Comparison of ENCODE assay signal across 1 cellular context in genomic region chr22:45645526-45646414, GRCh38.
A peak's percentile ranks its signal among the peaks of the same experiment; 100 is the strongest.
TF ChIP-seq lines count a peak whose summit lies in the region.

No MANE protein-coding gene starts in this region.

TF ChIP-seq in HepG2, 621 proteins besides CTCF, POLR2A, EP300 and RAD21 (continued from another document and continues in another):
- TF ChIP-seq ZXDC (CRISPR knock-in tag; IDR thresholded peaks at IDR 0.05) (peak; percentile 72; the same call in 1 of the 2 replicates), SP5 (CRISPR knock-in tag; IDR thresholded peaks at IDR 0.05; ENCODE audit: borderline replicate concordance, low read depth) (no peak), ZNF407 (CRISPR knock-in tag; IDR thresholded peaks at IDR 0.05; ENCODE audit: not compliant biosample characterization) (no peak), SOX6 (IDR thresholded peaks at IDR 0.05) (no peak), SOX6 (CRISPR knock-in tag; IDR thresholded peaks at IDR 0.05) (no peak), KAT8 (CRISPR knock-in tag; IDR thresholded peaks at IDR 0.05) (0 out of 2 replicates have a peak, but pooled peaks have one; percentile 29), ZBTB46 (CRISPR knock-in tag; IDR thresholded peaks at IDR 0.05; ENCODE audit: borderline replicate concordance) (no peak), ZNF251 (CRISPR knock-in tag; IDR thresholded peaks at IDR 0.05) (no peak), ZNF441 (CRISPR knock-in tag; IDR thresholded peaks at IDR 0.05; ENCODE audit: borderline replicate concordance) (no peak), ATF7-NPFF (CRISPR knock-in tag; IDR thresholded peaks at IDR 0.05; ENCODE audit: low read depth) (0 out of 2 replicates have a peak, but pooled peaks have one; percentile 38), RFX1 (IDR thresholded peaks at IDR 0.05) (no peak), PRPF4 (IDR thresholded peaks at IDR 0.05; ENCODE audit: low read depth, low read length, poor library complexity, severe bottlenecking) (no peak), CBX2 (IDR thresholded peaks at IDR 0.05; ENCODE audit: low read depth, low read length) (no peak), CBX2 (CRISPR knock-in tag; IDR thresholded peaks at IDR 0.05; ENCODE audit: low read depth) (no peak), GTF2F1 (IDR thresholded peaks at IDR 0.05; ENCODE audit: low read length) (no peak), ZNF326 (CRISPR knock-in tag; IDR thresholded peaks at IDR 0.05; ENCODE audit: borderline replicate concordance) (no peak), ZBTB20 (CRISPR knock-in tag; IDR thresholded peaks at IDR 0.05; ENCODE audit: borderline replicate concordance, low read depth) (no peak), TBL1XR1 (IDR thresholded peaks at IDR 0.05; ENCODE audit: borderline replicate concordance, low read length, partially characterized antibody) (no peak), HMGA1 (CRISPR knock-in tag; conservative IDR thresholded peaks at IDR 0.05) (no peak), ZNF589 (CRISPR knock-in tag; conservative IDR thresholded peaks at IDR 0.05) (no peak), ZNF605 (CRISPR knock-in tag; IDR thresholded peaks at IDR 0.05) (no peak), SIN3A (IDR thresholded peaks at IDR 0.05; ENCODE audit: borderline replicate concordance, low read depth, low read length) (no peak), NFE2 (CRISPR knock-in tag; IDR thresholded peaks at IDR 0.05) (no peak), FOXA1 (IDR thresholded peaks at IDR 0.05) (no peak), FOXA1 (CRISPR knock-in tag; IDR thresholded peaks at IDR 0.05) (no peak), ZNF451 (CRISPR knock-in tag; IDR thresholded peaks at IDR 0.05) (0 out of 2 replicates have a peak, but pooled peaks have one; percentile 75), SALL1 (CRISPR knock-in tag; IDR thresholded peaks at IDR 0.05) (peak; percentile 71; the same call in 1 of the 2 replicates), DMTF1 (CRISPR knock-in tag; IDR thresholded peaks at IDR 0.05) (no peak), TEF (CRISPR knock-in tag; IDR thresholded peaks at IDR 0.05) (no peak), FOXO1 (CRISPR knock-in tag; IDR thresholded peaks at IDR 0.05) (peak; percentile 32; the same call in 1 of the 2 replicates), ZNF709 (CRISPR knock-in tag; IDR thresholded peaks at IDR 0.05) (no peak), ZKSCAN5 (CRISPR knock-in tag; IDR thresholded peaks at IDR 0.05) (no peak), NFRKB (IDR thresholded peaks at IDR 0.05) (no peak), FUBP1 (CRISPR knock-in tag; IDR thresholded peaks at IDR 0.05; ENCODE audit: borderline replicate concordance) (no peak), SAP130 (CRISPR knock-in tag; IDR thresholded peaks at IDR 0.05; ENCODE audit: low read depth) (peak; percentile 68), ZBTB34 (CRISPR knock-in tag; IDR thresholded peaks at IDR 0.05) (no peak), PCBP2 (optimal IDR thresholded peaks at IDR 0.05; ENCODE audit: low read depth, low read length, poor library complexity, severe bottlenecking) (no peak), LCORL (IDR thresholded peaks at IDR 0.05) (no peak), LCORL (CRISPR knock-in tag; IDR thresholded peaks at IDR 0.05) (no peak)
